ENCODE assay signal across 8 cellular contexts in the genomic region with DNA sequence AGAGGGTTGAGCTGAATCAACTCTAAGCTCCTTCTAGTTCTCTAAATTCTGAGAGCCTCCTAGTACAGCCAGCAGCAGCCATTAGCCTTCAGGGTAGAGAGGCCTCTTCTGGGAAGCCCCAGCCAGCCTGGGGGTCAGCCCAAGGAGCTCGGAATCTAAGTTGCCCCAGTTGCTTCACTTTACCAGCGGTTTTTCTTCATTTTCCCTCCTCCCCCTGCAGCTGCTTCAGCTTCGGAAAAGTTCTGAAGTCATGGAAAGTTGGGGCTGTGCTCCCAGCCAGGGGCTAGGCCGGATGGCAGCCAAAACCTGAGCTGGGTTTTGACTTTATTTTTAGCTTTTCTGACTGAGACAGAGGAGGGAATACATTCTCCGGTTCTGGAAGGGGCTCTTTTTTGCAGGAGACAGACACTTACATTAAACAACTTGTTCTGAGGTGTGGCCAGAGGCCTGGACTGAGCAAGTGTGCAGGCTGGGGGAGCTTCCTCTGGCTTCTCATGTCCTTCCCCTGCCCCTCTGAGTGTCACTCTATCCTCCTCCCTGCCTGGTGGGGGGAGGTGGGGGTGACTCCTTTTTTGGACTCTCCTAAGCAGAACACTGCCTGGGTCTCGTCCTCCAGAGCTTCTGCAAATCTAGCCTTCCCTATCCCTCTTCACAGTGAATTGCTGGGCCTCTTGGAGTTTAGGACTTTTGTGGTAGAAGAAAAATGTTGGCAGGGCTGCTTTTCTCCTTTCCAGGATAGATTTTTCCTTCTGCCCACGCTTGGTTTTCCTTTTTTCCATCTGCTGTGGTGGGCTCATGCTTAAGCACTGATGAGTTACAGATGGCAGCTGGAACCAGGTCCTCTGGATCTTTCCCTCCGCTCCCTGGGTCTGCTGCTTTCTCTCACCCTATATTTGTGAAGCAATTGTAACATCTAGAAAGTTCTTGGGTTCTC. TPM values are rescaled to one million over a fixed set of nuclear protein-coding genes. Genes with fewer than 3 reads are reported as not detected.
DNase-seq lines count a peak whose midpoint lies in the region; ATAC-seq and TF ChIP-seq lines count a peak whose summit lies in the region.

No MANE protein-coding gene starts in this region.

- peaks cover 37% of the 10 kb centered on the region for H4K20me1 ChIP-seq in BLaER1

- H3K36me3 Mint-ChIP-seq in neural crest cell (ENCODE audit: low read depth) = peaks cover 3% of the 10 kb centered on the region

- no peaks in the 10 kb centered on the region for H3K27me3 ChIP-seq in BLaER1
- no peaks in the 10 kb centered on the region for H3K27me3 ChIP-seq in Panc1 (ENCODE audit: control insufficient read depth, insufficient read depth, low read length)

- H3K9me3 Mint-ChIP-seq in neural crest cell = no peaks in the 10 kb centered on the region

- POLR2A ChIA-PET in Panc1 (lab: Charles Lee) = interaction anchor here (0.5 to 1.0 kb wide), 6 partner anchors 11 to 227 kb away, joined by 3 to 28 read pairs (median 3); a partner anchor contains a TSS

- peaks cover 51% of the 10 kb centered on the region for H3K4me1 Mint-ChIP-seq in neural crest cell

- H3K9me3 ChIP-seq in BLaER1 (no peaks in the 10 kb centered on the region), Panc1 (ENCODE audit: control insufficient read depth, insufficient read depth, low read depth, low read length) (no peaks in the 10 kb centered on the region)

- intact Hi-C loops in Panc1 (cut with micrococcal nuclease; ENCODE audit: unreplicated experiment) (no loop called here), posterior cingulate gyrus (cut with DNase I) (no loop called here)

- H3K4me3 ChIP-seq in BLaER1 = no peak overlapping the region
- peak overlapping the region in 1 of 2 experiments; percentile 9; a peak in 2 of 4 replicates for H3K4me3 ChIP-seq in Panc1 (ENCODE audit: low read depth in 2 of 2, low read length in 2 of 2)

- peak overlapping the region; percentile 57 for H3K4me3 Mint-ChIP-seq in neural crest cell

- TF ChIP-seq CTCF in Panc1 (IDR thresholded peaks at IDR 0.05) (no peak), neural crest cell (conservative IDR thresholded peaks at IDR 0.05) (no peak)

- H3K36me3 ChIP-seq in BLaER1 = no peaks in the 10 kb centered on the region
- H3K36me3 ChIP-seq in Panc1 (ENCODE audit: control insufficient read depth, insufficient read depth, low read length) = peaks cover 7% of the 10 kb centered on the region; the same call in 1 of the 2 replicates

- CTCF ChIA-PET in Panc1 (lab: Charles Lee) = interaction anchor here (0.6 to 3.1 kb wide), 10 partner anchors 9 to 96 kb away, joined by 3 to 23 read pairs (median 4); no protein-coding TSS in a partner anchor

- in situ Hi-C loops in Panc1 (cut with HindIII; ENCODE audit: low pct_unique_long_range_greater_than_20kb, low sequenced_read_pairs) = no loop called here

- ATAC-seq in Panc1 (no peak), GM21529 (IDR thresholded peaks at IDR 0.05; ENCODE audit: unreplicated experiment) (no peak)

- H3K27ac ChIP-seq in BLaER1 (no peak overlapping the region), Panc1 (ENCODE audit: low read length) (peak overlapping the region; percentile 95), epithelial cell of prostate (peak overlapping the region; percentile 99)

- no peaks in the 10 kb centered on the region for H3K27me3 Mint-ChIP-seq in neural crest cell (ENCODE audit: low read depth)

- peak overlapping the region; percentile 83 for H3K4me2 ChIP-seq in BLaER1

- BruUV-seq in Panc1 (replicated peaks; lab: Mats Ljungman, UMichigan) = no TSS peak

- DNase-seq in Panc1 (ENCODE audit: low read depth, low spot score) = no peak
- DNase-seq in epithelial cell of prostate (ENCODE audit: low read depth, low spot score) = no peak
- DNase-seq in neural crest cell (ENCODE audit: low read depth, low spot score) = no peak
- no peak for DNase-seq in posterior cingulate gyrus
- no peak for DNase-seq in Ammon's horn (ENCODE audit: low spot score)
- no peak for DNase-seq in hepatic stellate cell (ENCODE audit: low spot score)

- H3K4me1 ChIP-seq in BLaER1 = peaks cover 61% of the 10 kb centered on the region
- peaks cover 63% of the 10 kb centered on the region for H3K4me1 ChIP-seq in Panc1 (ENCODE audit: control insufficient read depth, insufficient read depth, low read length)

- H3K9ac ChIP-seq in BLaER1 = no peak overlapping the region

- H3K27ac Mint-ChIP-seq in neural crest cell (ENCODE audit: unreplicated experiment) = peak overlapping the region; percentile 99

RNA-seq across cellular contexts. Expression of a gene that starts 14.5 kb away (rescaled TPM):
- 691 TPM for total RNA-seq in Panc1 (2021; ENCODE audit: unreplicated experiment)
- polyA plus RNA-seq in Panc1 (2012; ENCODE audit: insufficient read length) = 726 TPM
- 51.0 and 51.7 TPM in 2 replicates for total RNA-seq in neural crest cell

RNA-seq across cellular contexts. Expression of a gene that starts 24.4 kb away (rescaled TPM):
- total RNA-seq in Panc1 (2021; ENCODE audit: unreplicated experiment) = 0.21 TPM
- polyA plus RNA-seq in Panc1 (2012; ENCODE audit: insufficient read length) = 0.22 TPM
- 1.3 and 2.1 TPM in 2 replicates for total RNA-seq in neural crest cell

RNA-seq across cellular contexts. Expression of a gene that starts 46.8 kb away (rescaled TPM):
- total RNA-seq in Panc1 (2021; ENCODE audit: unreplicated experiment) = 15.8 TPM
- polyA plus RNA-seq in Panc1 (2012; ENCODE audit: insufficient read length) = 33.1 TPM
- 114 and 120 TPM in 2 replicates for total RNA-seq in neural crest cell

Comparison
In these comparisons a context has a peak if more than half of its experiments do, and no peak if none do; other contexts are left out.
1. RNA of a gene that starts 14.5 kb away (total RNA-seq): 691 TPM in Panc1 (single experiment); 51.0 to 51.7 TPM in neural crest cell; every median in the first group is over 10 times any median in the second.